ENCODE assay signal across 18 cellular contexts in genomic region chr16:74199842-74200124, GRCh38.
"Had no signal": no experiment of that assay in that cellular context is flagged by ENCODE, and none has a peak within 500 bp of the region (broad histone marks: within the 10 kb centered on the region; RNA-seq: fewer than 3 reads in every experiment).

No MANE protein-coding gene starts in this region.

- FAIRE-seq: K562, RCC 7860 had no signal

- H3K27ac ChIP-seq: HL-60, KMS-11, RWPE1 had no signal

- ATAC-seq: K562 had no signal

- H3K9me3 ChIP-seq: SK-N-SH had no signal

- H3K4me3 ChIP-seq: K562 had no signal

- DNase-seq: Kasumi-1, MM.1S, NCI-H1092 treated with DMSO at 0.1 percent for 48 hours, NCI-H1436, NCI-H187, NCI-H2029, NCI-H2227 treated with DMSO at 0.1 percent for 48 hours, NCI-H524, NCI-H526 treated with DMSO at 0.1 percent for 48 hours, NCI-H748 treated with DMSO at 0.1 percent for 48 hours, SHP77, SK-N-SH, SW 1271 had no signal
